ENCODE assay signal across 21 cellular contexts in genomic region chr12:10829994-10830393, GRCh38. TPM values are rescaled to one million over a fixed set of nuclear protein-coding genes. Genes with fewer than 3 reads are reported as not detected.
"Had no signal": no experiment of that assay in that cellular context is flagged by ENCODE, and none has a peak within 500 bp of the region (broad histone marks: within the 10 kb centered on the region; RNA-seq: fewer than 3 reads in every experiment).

No MANE protein-coding gene starts in this region.

- H3K27me3 Mint-ChIP-seq: activated CD4-positive, alpha-beta T cell treated with anti-CD3 and anti-CD28 coated beads, Interleukin-2, amount 10 ng/mL, durations not matched to agents 7 days and 5 days; activated naive CD8-positive, alpha-beta T cell treated with anti-CD3 and anti-CD28 coated beads, Interleukin-2, amount 10 ng/mL, durations not matched to agents 7 days and 5 days had no signal

- H3K36me3 ChIP-seq: ascending aorta, thoracic aorta had no signal

- H3K4me1 ChIP-seq: ascending aorta, psoas muscle had no signal

- ATAC-seq: left lobe of liver, psoas muscle had no signal

- DNase-seq: activated CD4-positive, alpha-beta T cell treated with anti-CD3 and anti-CD28 coated beads, Interleukin-2, amount 10 ng/mL, durations not matched to agents 7 days and 5 days; activated CD4-positive, CD25-positive, alpha-beta regulatory T cell; activated CD8-positive, alpha-beta memory T cell treated with anti-CD3 and anti-CD28 coated beads for 24 hours; activated naive CD4-positive, alpha-beta T cell; activated naive CD8-positive, alpha-beta T cell treated with anti-CD3 and anti-CD28 coated beads, Interleukin-2, amount 10 ng/mL, durations not matched to agents 7 days and 5 days; midbrain; psoas muscle; stimulated activated CD4-positive, alpha-beta T cell treated with anti-CD3 and anti-CD28 coated beads, Interleukin-12 subunit alpha, Interleukin-12 subunit beta, amount 100 ng/mL, for 4 hours; stimulated activated CD4-positive, alpha-beta T cell treated with anti-CD3 and anti-CD28 coated beads, Interleukin-2, amount 100 ng/mL, for 24 hours had no signal

- FAIRE-seq: keratinocyte had no signal

- H3K4me1 Mint-ChIP-seq: activated CD4-positive, alpha-beta T cell treated with anti-CD3 and anti-CD28 coated beads, Interleukin-2, amount 10 ng/mL, durations not matched to agents 7 days and 5 days; activated naive CD8-positive, alpha-beta T cell treated with anti-CD3 and anti-CD28 coated beads, Interleukin-2, amount 10 ng/mL, durations not matched to agents 7 days and 5 days; neural crest cell had no signal

- H3K27ac ChIP-seq: ascending aorta, epithelial cell of prostate, hepatocyte, psoas muscle, thoracic aorta had no signal

- H3K36me3 Mint-ChIP-seq: activated naive CD8-positive, alpha-beta T cell treated with anti-CD3 and anti-CD28 coated beads, Interleukin-2, amount 10 ng/mL, durations not matched to agents 7 days and 5 days had no signal

- H3K9me3 ChIP-seq: ascending aorta, psoas muscle, thoracic aorta had no signal

- H3K4me3 ChIP-seq: ascending aorta, hepatocyte, psoas muscle, thoracic aorta had no signal

- H3K27me3 ChIP-seq: ascending aorta, hepatocyte had no signal

- H3K4me3 Mint-ChIP-seq: activated CD4-positive, alpha-beta T cell treated with anti-CD3 and anti-CD28 coated beads, Interleukin-2, amount 10 ng/mL, durations not matched to agents 7 days and 5 days; activated naive CD8-positive, alpha-beta T cell treated with anti-CD3 and anti-CD28 coated beads, Interleukin-2, amount 10 ng/mL, durations not matched to agents 7 days and 5 days; neural crest cell had no signal

- H3K4me2 ChIP-seq: hepatocyte had no signal

- H3K9me3 Mint-ChIP-seq: activated CD4-positive, alpha-beta T cell treated with anti-CD3 and anti-CD28 coated beads, Interleukin-2, amount 10 ng/mL, durations not matched to agents 7 days and 5 days; activated naive CD8-positive, alpha-beta T cell treated with anti-CD3 and anti-CD28 coated beads, Interleukin-2, amount 10 ng/mL, durations not matched to agents 7 days and 5 days; neural crest cell had no signal

- H3K27ac Mint-ChIP-seq: activated CD4-positive, alpha-beta T cell treated with anti-CD3 and anti-CD28 coated beads, Interleukin-2, amount 10 ng/mL, durations not matched to agents 7 days and 5 days; activated naive CD8-positive, alpha-beta T cell treated with anti-CD3 and anti-CD28 coated beads, Interleukin-2, amount 10 ng/mL, durations not matched to agents 7 days and 5 days had no signal

RNA-seq across cellular contexts. Expression of gene TAS2R10, which starts 3.8 kb away (rescaled TPM):
- total RNA-seq: ascending aorta, left lobe of liver, psoas muscle had no signal
- polyA plus RNA-seq: hepatocyte had no signal

RNA-seq across cellular contexts. Expression of gene PRR4, which starts 19.3 kb away (rescaled TPM):
- total RNA-seq: ascending aorta had no signal

RNA-seq across cellular contexts. Expression of gene TAS2R9, which starts 20.0 kb away (rescaled TPM):
- total RNA-seq: activated CD4-positive, alpha-beta T cell treated with anti-CD3 and anti-CD28 coated beads, Interleukin-2, amount 10 ng/mL, durations not matched to agents 7 days and 5 days; ascending aorta; chondrocyte; dermis microvascular lymphatic vessel endothelial cell; left lobe of liver; lung microvascular endothelial cell; neural crest cell; osteocyte; psoas muscle; thoracic aorta; ureter had no signal
- polyA plus RNA-seq: hepatocyte, keratinocyte, psoas muscle had no signal

RNA-seq across cellular contexts. Expression of gene TAS2R8, which starts 22.9 kb away (rescaled TPM):
- total RNA-seq: activated CD4-positive, alpha-beta T cell treated with anti-CD3 and anti-CD28 coated beads, Interleukin-2, amount 10 ng/mL, durations not matched to agents 7 days and 5 days; activated naive CD8-positive, alpha-beta T cell treated with anti-CD3 and anti-CD28 coated beads, Interleukin-2, amount 10 ng/mL, durations not matched to agents 7 days and 5 days; ascending aorta; chondrocyte; dermis microvascular lymphatic vessel endothelial cell; hepatocyte; left lobe of liver; lung microvascular endothelial cell; neural crest cell; osteocyte; psoas muscle; thoracic aorta; ureter had no signal
- polyA plus RNA-seq: hepatocyte, keratinocyte, psoas muscle had no signal

RNA-seq across cellular contexts. Expression of gene TAS2R7, which starts 27.6 kb away (rescaled TPM):
- total RNA-seq: activated CD4-positive, alpha-beta T cell treated with anti-CD3 and anti-CD28 coated beads, Interleukin-2, amount 10 ng/mL, durations not matched to agents 7 days and 5 days; activated naive CD8-positive, alpha-beta T cell treated with anti-CD3 and anti-CD28 coated beads, Interleukin-2, amount 10 ng/mL, durations not matched to agents 7 days and 5 days; ascending aorta; chondrocyte; dermis microvascular lymphatic vessel endothelial cell; hepatocyte; left lobe of liver; lung microvascular endothelial cell; osteocyte; psoas muscle; thoracic aorta; ureter had no signal
- polyA plus RNA-seq: hepatocyte, keratinocyte, psoas muscle had no signal
